ENCODE assay signal across 8 cellular contexts in genomic region chr9:127801955-127802575, GRCh38. TPM values are rescaled to one million over a fixed set of nuclear protein-coding genes. Genes with fewer than 3 reads are reported as not detected.
A peak's percentile ranks its signal among the peaks of the same experiment; 100 is the strongest.
DNase-seq lines count a peak whose midpoint lies in the region; ATAC-seq and TF ChIP-seq lines count a peak whose summit lies in the region.

No MANE protein-coding gene starts in this region.

- peaks cover 0 to 21% (median 0%) of the 10 kb centered on the region in 3 donors for H3K36me3 Mint-ChIP-seq in naive thymus-derived CD8-positive, alpha-beta T cell

- H3K4me1 Mint-ChIP-seq in naive thymus-derived CD8-positive, alpha-beta T cell: peaks cover 9 to 48% (median 39%) of the 10 kb centered on the region in 4 donors

- no peaks in the 10 kb centered on the region for H3K27me3 ChIP-seq in MM.1S (replicated peaks; ENCODE audit: insufficient read depth, low read length)

- H4K20me1 ChIP-seq in MM.1S (ENCODE audit: insufficient read depth, low read length): no peaks in the 10 kb centered on the region

- H3K27ac ChIP-seq in MM.1S (ENCODE audit: low read length) (peak overlapping the region; percentile 53), caudate nucleus (ENCODE audit: low read depth, low read length) (peak overlapping the region; percentile 94)

- peak overlapping the region; percentile 69 for H3K9ac ChIP-seq in MM.1S (ENCODE audit: low read length)

- peaks cover 18% of the 10 kb centered on the region for H3K4me1 ChIP-seq in MM.1S (ENCODE audit: low read length)

- DNase-seq in MM.1S (no peak), caudate nucleus (lab: John Stamatoyannopoulos, UW) (no peak), NCI-H2227 treated with DMSO at 0.1 percent for 48 hours (lab: John Stamatoyannopoulos, UW) (no peak), kidney tubule cell (ENCODE audit: low spot score) (no peak)
- DNase-seq in naive thymus-derived CD8-positive, alpha-beta T cell: no peak
- no peak for DNase-seq in stimulated activated CD4-positive, alpha-beta T cell treated with anti-CD3 and anti-CD28 coated beads, Interleukin-15, amount 100 ng/mL, for 24 hours

- ATAC-seq in naive thymus-derived CD8-positive, alpha-beta T cell: no peak
- ATAC-seq in HG02970 (IDR thresholded peaks at IDR 0.05; ENCODE audit: low FRiP score, unreplicated experiment): no peak

- POLR2A ChIA-PET in naive thymus-derived CD8-positive, alpha-beta T cell (lab: Charles Lee): interaction anchor here (0.6 to 6.2 kb wide), 7 partner anchors 9 to 114 kb away, joined by 3 to 46 read pairs (median 10); partner anchors contain the start of genes CDK9, ST6GALNAC4 and TOR2A

- peaks cover 39% of the 10 kb centered on the region for H3K79me2 ChIP-seq in MM.1S (ENCODE audit: low read length)

- peak overlapping the region; percentile 79 to 97 (median 88) for H3K4me3 Mint-ChIP-seq in naive thymus-derived CD8-positive, alpha-beta T cell

- no peaks in the 10 kb centered on the region for H3K27me3 Mint-ChIP-seq in naive thymus-derived CD8-positive, alpha-beta T cell

- TF ChIP-seq CTCF in MM.1S (IDR thresholded peaks at IDR 0.05; ENCODE audit: low read length): peak; percentile 39

- no peaks in the 10 kb centered on the region for H3K9me3 ChIP-seq in MM.1S (replicated peaks; ENCODE audit: insufficient read depth, low read length)

- peak overlapping the region; percentile 84 to 97 (median 92) for H3K27ac Mint-ChIP-seq in naive thymus-derived CD8-positive, alpha-beta T cell

- no peaks in the 10 kb centered on the region; the same call in 1 of the 2 replicates for H3K36me3 ChIP-seq in MM.1S (replicated peaks; ENCODE audit: insufficient read depth, low read length)

- peak overlapping the region; percentile 53 for H3K4me2 ChIP-seq in MM.1S (ENCODE audit: low read depth, low read length)

- H3F3A ChIP-seq in MM.1S (ENCODE audit: insufficient read depth, low read length): peaks cover 8% of the 10 kb centered on the region

- H3K9me2 ChIP-seq in MM.1S (replicated peaks; ENCODE audit: insufficient read depth, low read length): no peaks in the 10 kb centered on the region

- no peaks in the 10 kb centered on the region for H3K9me3 Mint-ChIP-seq in naive thymus-derived CD8-positive, alpha-beta T cell

- peak overlapping the region; percentile 55; the same call in 1 of the 2 replicates for H3K4me3 ChIP-seq in GM08714 (ENCODE audit: low read length)
- H3K4me3 ChIP-seq in MM.1S (ENCODE audit: low read length): peak overlapping the region; percentile 66

- H2AFZ ChIP-seq in MM.1S (ENCODE audit: low read length): peak overlapping the region; percentile 86

RNA-seq across cellular contexts. Expression of gene FPGS, which starts 0.6 kb away (rescaled TPM):
- total RNA-seq in naive thymus-derived CD8-positive, alpha-beta T cell: 100 to 1,000 TPM; 155 to 158 TPM
- polyA plus RNA-seq in naive thymus-derived CD8-positive, alpha-beta T cell: 10 to 100 TPM; 51.7 to 54.8 (median 53.4) TPM

RNA-seq across cellular contexts. Expression of gene CDK9, which starts 16.2 kb away (rescaled TPM):
- 100 to 1,000 TPM; 142 to 147 TPM for total RNA-seq in naive thymus-derived CD8-positive, alpha-beta T cell
- polyA plus RNA-seq in naive thymus-derived CD8-positive, alpha-beta T cell: 10 to 100 TPM; 28.3 to 62.9 (median 38.9) TPM

RNA-seq across cellular contexts. Expression of gene SH2D3C, which starts 23.6 kb away (rescaled TPM):
- 10 to 100 TPM; 42.8 to 45.1 TPM for total RNA-seq in naive thymus-derived CD8-positive, alpha-beta T cell
- 10 to 100 TPM; 13.8 to 50.8 (median 23.5) TPM for polyA plus RNA-seq in naive thymus-derived CD8-positive, alpha-beta T cell

RNA-seq across cellular contexts. Expression of gene ENG, which starts 52.4 kb away (rescaled TPM):
- total RNA-seq in naive thymus-derived CD8-positive, alpha-beta T cell: 10 to 100 TPM in 1 of 2 experiments, 1 to 10 TPM in 1; 9.4 to 10.2 TPM
- polyA plus RNA-seq in naive thymus-derived CD8-positive, alpha-beta T cell: 1 to 10 TPM; 2.1 to 5.4 (median 4.4) TPM
